Comparison of ENCODE assay signal across 38 cellular contexts in the genomic region with DNA sequence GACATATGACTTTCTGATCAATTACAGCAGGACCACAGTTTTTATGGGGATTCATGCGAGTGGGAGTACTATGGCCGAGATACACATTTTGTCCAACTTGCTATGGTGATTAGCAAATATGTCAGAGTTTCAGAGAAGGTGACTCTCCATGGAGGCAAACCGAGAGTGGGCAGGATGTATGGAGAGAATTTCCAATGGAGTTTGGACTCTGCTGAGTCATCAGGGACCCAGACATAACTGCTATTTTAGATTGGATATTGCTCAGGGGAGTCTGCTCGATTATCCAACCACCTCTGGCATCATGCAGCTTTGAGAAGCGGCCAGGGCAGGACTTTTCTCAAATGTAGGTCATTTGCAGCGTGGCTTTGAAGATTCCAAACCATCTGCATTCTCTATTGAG. TPM values are rescaled to one million over a fixed set of nuclear protein-coding genes. Genes with fewer than 3 reads are reported as not detected.
"Had no signal": no experiment of that assay in that cellular context is flagged by ENCODE, and none has a peak within 500 bp of the region (broad histone marks: within the 10 kb centered on the region; RNA-seq: fewer than 3 reads in every experiment).

No MANE protein-coding gene starts in this region.

- ATAC-seq: activated CD4-positive, alpha-beta T cell treated with anti-CD3 and anti-CD28 coated beads for 36 hours; activated T-helper 17 cell treated with anti-CD3 and anti-CD28 coated beads, Interleukin-2, amount 50 U/mL, for 72 hours; effector memory CD8-positive, alpha-beta T cell; foreskin keratinocyte; gastrocnemius medialis; heart left ventricle; T-cell had no signal

- H3K4me3 Mint-ChIP-seq: activated CD4-positive, alpha-beta memory T cell treated with anti-CD3 and anti-CD28 coated beads, Interleukin-2, amount 10 ng/mL, durations not matched to agents 7 days and 5 days; activated CD4-positive, alpha-beta T cell treated with anti-CD3 and anti-CD28 coated beads for 36 hours; activated CD4-positive, alpha-beta T cell treated with anti-CD3 and anti-CD28 coated beads, Interleukin-2, amount 10 ng/mL, durations not matched to agents 7 days and 5 days; activated naive CD8-positive, alpha-beta T cell; activated T-cell treated with anti-CD3 and anti-CD28 coated beads, Interleukin-2, amount 50 U/mL, for 24 hours; activated T-helper 17 cell treated with anti-CD3 and anti-CD28 coated beads, Interleukin-2, amount 50 U/mL, for 72 hours; central memory CD8-positive, alpha-beta T cell; effector memory CD8-positive, alpha-beta T cell; T-cell; T-helper 1 cell treated with Interleukin-12 subunit alpha and Interleukin-12 subunit beta and Interleukin-4 antibody, amounts not matched to agents 30 μg/mL and 1 μg/mL, for 36 hours; T-helper 2 cell treated with Interferon-gamma antibody and Interleukin-4, amounts not matched to agents 5 μg/mL and 100 μg/mL, for 36 hours had no signal

- H3K4me1 Mint-ChIP-seq: activated CD4-positive, alpha-beta memory T cell treated with anti-CD3 and anti-CD28 coated beads, Interleukin-2, amount 10 ng/mL, durations not matched to agents 7 days and 5 days; activated CD4-positive, alpha-beta T cell treated with anti-CD3 and anti-CD28 coated beads for 36 hours; activated CD4-positive, alpha-beta T cell treated with anti-CD3 and anti-CD28 coated beads, Interleukin-2, amount 10 ng/mL, durations not matched to agents 7 days and 5 days; activated T-helper 17 cell treated with anti-CD3 and anti-CD28 coated beads, Interleukin-2, amount 50 U/mL, for 72 hours; T-cell had no signal

- H3K4me3 ChIP-seq: esophagus muscularis mucosa, gastrocnemius medialis, heart left ventricle had no signal

- H3K9me3 Mint-ChIP-seq: activated CD4-positive, alpha-beta T cell treated with anti-CD3 and anti-CD28 coated beads, Interleukin-2, amount 10 ng/mL, durations not matched to agents 7 days and 5 days; activated T-cell treated with anti-CD3 and anti-CD28 coated beads, Interleukin-2, amount 50 U/mL, for 24 hours; activated T-helper 17 cell treated with anti-CD3 and anti-CD28 coated beads, Interleukin-2, amount 50 U/mL, for 72 hours; central memory CD8-positive, alpha-beta T cell; effector memory CD8-positive, alpha-beta T cell; T-helper 1 cell treated with Interleukin-12 subunit alpha and Interleukin-12 subunit beta and Interleukin-4 antibody, amounts not matched to agents 30 μg/mL and 1 μg/mL, for 36 hours; T-helper 2 cell treated with Interferon-gamma antibody and Interleukin-4, amounts not matched to agents 5 μg/mL and 100 μg/mL, for 36 hours had no signal

- FAIRE-seq: astrocyte, bronchial epithelial cell, colon had no signal

- H3K36me3 Mint-ChIP-seq: activated naive CD8-positive, alpha-beta T cell; T-cell had no signal

- DNase-seq: activated CD4-positive, alpha-beta memory T cell treated with anti-CD3 and anti-CD28 coated beads, Interleukin-2, amount 10 ng/mL, durations not matched to agents 7 days and 5 days; activated CD4-positive, alpha-beta T cell treated with anti-CD3 and anti-CD28 coated beads for 36 hours; activated CD4-positive, alpha-beta T cell treated with anti-CD3 and anti-CD28 coated beads, Interleukin-2, amount 10 ng/mL, durations not matched to agents 7 days and 5 days; activated CD4-positive, alpha-beta T cell treated with anti-CD3 and anti-CD28 coated beads, Interleukin-2, amount 50 U/mL, for 4 hours; activated CD4-positive, CD25-positive, alpha-beta regulatory T cell; activated CD4-positive, CD25-positive, alpha-beta regulatory T cell treated with anti-CD3 and anti-CD28 coated beads, Interleukin-2, amount 50 U/mL, for 72 hours; activated CD8-positive, alpha-beta memory T cell treated with anti-CD3 and anti-CD28 coated beads, Interleukin-2, amount 50 U/mL, for 48 hours; activated effector memory CD4-positive, alpha-beta T cell treated with Interleukin-2 at 50 U/mL for 16 hours; activated gamma-delta T cell treated with Interleukin-2 at 50 U/mL for 16 hours; activated naive CD4-positive, alpha-beta T cell treated with anti-CD3 and anti-CD28 coated beads, Interleukin-2, amount 50 U/mL, for 16 hours; activated naive CD4-positive, alpha-beta T cell treated with Interleukin-2 at 50 U/mL for 16 hours; activated T-cell treated with anti-CD3 and anti-CD28 coated beads for 4 hours; activated T-cell treated with anti-CD3 and anti-CD28 coated beads, Interleukin-2, amount 50 U/mL, for 24 hours; amniotic stem cell; anterior cingulate cortex; brain microvascular endothelial cell; cortex of kidney; dermis blood vessel endothelial cell; effector CD4-positive, alpha-beta T cell; effector memory CD8-positive, alpha-beta T cell; erythroblast; foreskin keratinocyte; gastrocnemius medialis; glutamatergic neuron; heart left ventricle; T-cell; T1000 had no signal

- H3K27ac ChIP-seq: brain microvascular endothelial cell, esophagus muscularis mucosa, foreskin keratinocyte, gastrocnemius medialis, heart left ventricle had no signal

- H3K36me3 ChIP-seq: brain microvascular endothelial cell, esophagus muscularis mucosa, gastrocnemius medialis, heart left ventricle had no signal

- H3K4me1 ChIP-seq: foreskin keratinocyte had no signal

- H3K27me3 ChIP-seq: brain microvascular endothelial cell, esophagus muscularis mucosa, foreskin keratinocyte, gastrocnemius medialis, heart left ventricle had no signal

RNA-seq across cellular contexts. Expression of a gene that starts 9.5 kb away (rescaled TPM):
- total RNA-seq: activated CD4-positive, alpha-beta memory T cell treated with anti-CD3 and anti-CD28 coated beads, Interleukin-2, amount 10 ng/mL, durations not matched to agents 7 days and 5 days; activated CD4-positive, alpha-beta T cell treated with anti-CD3 and anti-CD28 coated beads for 36 hours; activated CD4-positive, alpha-beta T cell treated with anti-CD3 and anti-CD28 coated beads, Interleukin-2, amount 10 ng/mL, durations not matched to agents 7 days and 5 days; activated T-helper 17 cell treated with anti-CD3 and anti-CD28 coated beads, Interleukin-2, amount 50 U/mL, for 72 hours; bronchial epithelial cell; cardiac septum; chondrocyte; dermis blood vessel endothelial cell; esophagus muscularis mucosa; foreskin keratinocyte; gastrocnemius medialis; heart left ventricle; T-cell had no signal
- polyA plus RNA-seq: heart left ventricle had no signal
